Comparison of ENCODE assay signal across 2 cellular contexts in the genomic region with DNA sequence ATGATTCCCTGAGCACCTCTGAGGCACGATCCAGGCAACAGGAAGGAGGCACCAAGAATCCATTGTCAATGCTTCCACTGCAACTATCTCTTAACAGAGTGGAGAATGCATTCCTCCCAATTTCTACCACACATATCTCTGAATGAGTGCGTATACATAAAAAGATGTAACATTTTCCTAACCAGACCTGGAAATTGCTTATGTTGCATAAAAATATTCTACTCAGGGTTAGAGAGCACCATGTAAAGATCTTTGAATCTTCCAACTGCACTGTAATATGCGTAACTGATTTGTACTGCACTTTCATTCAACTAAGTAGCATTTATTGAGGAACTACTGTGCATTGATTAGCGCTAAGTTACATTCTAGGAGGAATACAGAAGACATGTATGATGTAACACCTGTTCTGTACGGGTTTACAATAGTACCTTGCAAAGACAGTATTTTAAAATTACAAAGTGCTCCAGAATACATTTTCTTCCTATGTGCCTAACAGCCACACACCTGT.
A peak's percentile ranks its signal among the peaks of the same experiment; 100 is the strongest.
TF ChIP-seq lines count a peak whose summit lies in the region.

No MANE protein-coding gene starts in this region.

TF ChIP-seq in A549, 52 proteins besides CTCF, POLR2A, EP300 and RAD21 (continued from another document):
- no peak for TF ChIP-seq MAX (IDR thresholded peaks at IDR 0.05)
TF ChIP-seq in A549: peak in this region for 1.

TF ChIP-seq in K562, 482 proteins besides CTCF, POLR2A, EP300 and RAD21:
- TF ChIP-seq FOXO4 (CRISPR knock-in tag; IDR thresholded peaks at IDR 0.05) (no peak), PTBP1 (IDR thresholded peaks at IDR 0.05; ENCODE audit: low read depth, low read length) (no peak), KLF16 (IDR thresholded peaks at IDR 0.05) (no peak), IFI16 (CRISPR knock-in tag; IDR thresholded peaks at IDR 0.05) (no peak), ZNF785 (CRISPR knock-in tag; IDR thresholded peaks at IDR 0.05) (no peak), RFX1 (IDR thresholded peaks at IDR 0.05) (no peak), MAFG (tag; conservative IDR thresholded peaks at IDR 0.05) (peak; percentile 42), GTF2F1 (IDR thresholded peaks at IDR 0.05; ENCODE audit: low read depth, low read length) (no peak), MAFF (IDR thresholded peaks at IDR 0.05; ENCODE audit: low read length) (peak; percentile 56), NR1H2 (CRISPR knock-in tag; IDR thresholded peaks at IDR 0.05) (no peak), ZNF316 (IDR thresholded peaks at IDR 0.05) (peak; percentile 67), MAFK (IDR thresholded peaks at IDR 0.05; ENCODE audit: low read length) (peak; percentile 48), C11orf30 (IDR thresholded peaks at IDR 0.05; ENCODE audit: low read depth) (peak; percentile 21; the same call in 1 of the 2 replicates), MCM3 (IDR thresholded peaks at IDR 0.05) (no peak)
TF ChIP-seq in K562: peak in this region for 5.
